In the genomic region with DNA sequence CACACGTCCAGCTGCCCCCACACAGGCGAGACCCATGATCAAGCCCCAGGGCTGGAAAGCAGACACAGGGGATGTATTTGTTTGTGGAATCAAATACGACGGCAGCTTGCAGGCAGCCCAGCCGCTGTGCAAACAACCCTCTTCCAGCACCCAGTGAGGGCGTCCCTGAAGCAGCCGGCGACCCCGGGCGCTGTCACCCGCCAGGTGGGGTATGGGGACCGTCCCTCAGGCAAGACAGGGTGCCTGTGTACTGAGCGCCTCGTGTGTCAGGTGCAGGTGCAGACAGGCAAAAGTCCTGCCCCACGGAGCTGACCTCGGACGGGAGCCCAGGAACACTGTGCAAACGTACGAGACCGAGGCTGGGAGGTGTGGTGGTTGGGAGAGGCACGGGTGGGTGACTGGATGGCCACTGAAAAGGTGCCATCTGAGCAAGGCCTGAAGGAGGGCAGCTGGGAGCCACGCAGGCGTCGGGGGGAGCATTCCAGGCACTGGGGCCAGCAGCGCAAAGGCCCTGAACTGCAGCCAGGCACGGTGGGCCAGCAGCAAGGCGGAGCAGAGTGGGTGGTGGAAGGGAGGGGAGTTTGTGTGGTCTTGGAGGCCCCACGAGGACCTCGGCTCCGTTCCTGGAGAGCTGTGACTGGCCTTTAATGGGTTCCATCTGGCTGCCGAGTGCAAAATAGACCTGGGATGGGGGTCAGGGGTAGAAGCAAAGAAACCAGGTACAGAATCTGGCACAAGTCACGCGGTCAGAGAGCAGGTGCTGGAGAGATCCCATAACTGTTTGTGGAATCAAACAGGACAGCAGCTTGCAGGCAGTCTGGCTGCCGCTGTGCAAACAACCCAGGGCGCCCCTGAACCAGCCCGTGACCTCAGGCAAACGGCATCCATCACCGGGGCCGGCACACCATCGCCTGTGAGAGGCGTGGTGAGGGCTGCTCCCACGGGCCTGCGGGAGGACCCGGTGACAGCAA, we compare ENCODE assay signal across 1 cellular context.
TF ChIP-seq lines count a peak whose summit lies in the region.

No MANE protein-coding gene starts in this region.

TF ChIP-seq in K562, 482 proteins besides CTCF, POLR2A, EP300 and RAD21 (continued from another document):
- TF ChIP-seq ZMIZ1 (IDR thresholded peaks at IDR 0.05; ENCODE audit: low read depth in 2 of 2, low read length in 2 of 2): no peak
